Comparison of ENCODE assay signal across 1 cellular context in the genomic region with DNA sequence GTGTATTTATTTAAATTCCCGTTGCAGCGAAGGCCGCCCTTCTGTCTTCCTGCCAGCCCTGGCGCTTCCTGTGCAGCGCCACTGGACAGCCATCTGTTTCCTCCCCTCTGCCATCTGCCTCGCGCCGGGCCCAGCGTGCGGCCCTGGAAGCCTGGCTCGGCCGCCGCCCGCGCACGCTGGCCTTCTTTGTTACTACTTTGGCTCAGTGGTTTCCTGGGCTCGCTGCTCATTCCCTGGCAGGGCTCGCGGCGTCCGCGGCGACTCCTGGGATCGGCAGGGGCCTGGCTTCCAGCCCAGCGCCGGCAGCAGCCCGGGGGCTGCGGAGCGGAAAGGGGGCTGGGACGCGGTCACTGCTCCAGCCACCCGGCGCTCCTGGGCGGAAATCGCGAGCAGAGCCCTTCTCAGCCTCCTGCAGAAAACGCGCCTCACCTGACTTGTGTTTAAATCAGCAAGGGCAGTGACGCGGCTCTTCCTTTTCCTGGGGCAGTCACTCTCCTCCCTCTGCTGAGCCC.
TF ChIP-seq lines count a peak whose summit lies in the region.

No MANE protein-coding gene starts in this region.

TF ChIP-seq in Ishikawa, 13 proteins besides CTCF, POLR2A, EP300 and RAD21 (continued from another document):
- TF ChIP-seq, protein P1, sequence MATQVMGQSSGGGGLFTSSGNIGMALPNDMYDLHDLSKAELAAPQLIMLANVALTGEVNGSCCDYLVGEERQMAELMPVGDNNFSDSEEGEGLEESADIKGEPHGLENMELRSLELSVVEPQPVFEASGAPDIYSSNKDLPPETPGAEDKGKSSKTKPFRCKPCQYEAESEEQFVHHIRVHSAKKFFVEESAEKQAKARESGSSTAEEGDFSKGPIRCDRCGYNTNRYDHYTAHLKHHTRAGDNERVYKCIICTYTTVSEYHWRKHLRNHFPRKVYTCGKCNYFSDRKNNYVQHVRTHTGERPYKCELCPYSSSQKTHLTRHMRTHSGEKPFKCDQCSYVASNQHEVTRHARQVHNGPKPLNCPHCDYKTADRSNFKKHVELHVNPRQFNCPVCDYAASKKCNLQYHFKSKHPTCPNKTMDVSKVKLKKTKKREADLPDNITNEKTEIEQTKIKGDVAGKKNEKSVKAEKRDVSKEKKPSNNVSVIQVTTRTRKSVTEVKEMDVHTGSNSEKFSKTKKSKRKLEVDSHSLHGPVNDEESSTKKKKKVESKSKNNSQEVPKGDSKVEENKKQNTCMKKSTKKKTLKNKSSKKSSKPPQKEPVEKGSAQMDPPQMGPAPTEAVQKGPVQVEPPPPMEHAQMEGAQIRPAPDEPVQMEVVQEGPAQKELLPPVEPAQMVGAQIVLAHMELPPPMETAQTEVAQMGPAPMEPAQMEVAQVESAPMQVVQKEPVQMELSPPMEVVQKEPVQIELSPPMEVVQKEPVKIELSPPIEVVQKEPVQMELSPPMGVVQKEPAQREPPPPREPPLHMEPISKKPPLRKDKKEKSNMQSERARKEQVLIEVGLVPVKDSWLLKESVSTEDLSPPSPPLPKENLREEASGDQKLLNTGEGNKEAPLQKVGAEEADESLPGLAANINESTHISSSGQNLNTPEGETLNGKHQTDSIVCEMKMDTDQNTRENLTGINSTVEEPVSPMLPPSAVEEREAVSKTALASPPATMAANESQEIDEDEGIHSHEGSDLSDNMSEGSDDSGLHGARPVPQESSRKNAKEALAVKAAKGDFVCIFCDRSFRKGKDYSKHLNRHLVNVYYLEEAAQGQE (IDR thresholded peaks at IDR 0.05; ENCODE audit: low read depth) = no peak
- TF ChIP-seq EGR1 (IDR thresholded peaks at IDR 0.05) (peak; percentile 70), TCF12 (IDR thresholded peaks at IDR 0.05; ENCODE audit: low read depth) (peak; percentile 95), YY1 (IDR thresholded peaks at IDR 0.05; ENCODE audit: low read depth) (peak; percentile 35; the same call in 1 of the 2 replicates), CREB1 (IDR thresholded peaks at IDR 0.05; ENCODE audit: low read depth) (no peak)
TF ChIP-seq in Ishikawa: peak in this region for 11.
